In the genomic region with DNA sequence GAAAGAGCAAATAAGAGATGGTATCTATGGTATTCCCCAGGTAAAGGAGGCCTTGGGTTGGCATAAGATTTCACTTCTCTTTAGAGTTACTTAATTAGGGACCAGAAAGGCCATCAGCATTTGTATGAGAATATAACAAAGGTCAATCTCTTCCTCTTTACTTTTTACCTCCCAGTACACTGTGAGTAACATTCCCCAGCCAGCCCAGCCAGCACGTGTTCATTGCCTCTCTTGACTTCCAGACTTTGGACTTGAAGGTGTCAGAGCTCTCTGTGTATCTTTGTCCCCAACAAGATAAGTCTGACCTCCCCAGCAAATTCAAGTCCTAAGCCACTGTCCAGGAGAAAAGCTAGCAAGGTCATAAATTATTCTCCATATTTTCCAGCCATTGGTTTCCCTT, we compare ENCODE assay signal across 18 cellular contexts.
"Had no signal": no experiment of that assay in that cellular context is flagged by ENCODE, and none has a peak within 500 bp of the region (broad histone marks: within the 10 kb centered on the region; RNA-seq: fewer than 3 reads in every experiment).

No MANE protein-coding gene starts in this region.

- H3K4me3 ChIP-seq: esophagus squamous epithelium, gastroesophageal sphincter, left ventricle myocardium inferior, sigmoid colon, skin epidermis, suprapubic skin, thyroid gland had no signal

- H3K9ac ChIP-seq: parathyroid adenoma had no signal

- DNase-seq: effector memory CD4-positive, alpha-beta T cell; esophagus squamous epithelium; foreskin fibroblast; glutamatergic neuron; left ventricle myocardium inferior; mesendoderm; naive thymus-derived CD4-positive, alpha-beta T cell; nephron progenitor cell; sigmoid colon; stimulated activated CD4-positive, alpha-beta T cell treated with anti-CD3 and anti-CD28 coated beads, Interleukin-12 subunit alpha, Interleukin-12 subunit beta, amount 100 ng/mL, for 4 hours; stimulated activated naive CD4-positive, alpha-beta T cell treated with Interleukin-2 at 50 U/mL for 16 hours; thyroid gland had no signal

- FAIRE-seq: endometrium, urothelium cell line had no signal

- H2AFZ ChIP-seq: parathyroid adenoma had no signal

- H3K79me2 ChIP-seq: parathyroid adenoma had no signal

- H3K36me3 ChIP-seq: esophagus squamous epithelium, gastroesophageal sphincter, left ventricle myocardium inferior, sigmoid colon, suprapubic skin, thyroid gland had no signal

- H3K9me3 ChIP-seq: esophagus squamous epithelium, gastroesophageal sphincter, left ventricle myocardium inferior, sigmoid colon, suprapubic skin, thyroid gland had no signal

- H3K27me3 ChIP-seq: esophagus squamous epithelium, gastroesophageal sphincter, sigmoid colon, suprapubic skin, thyroid gland had no signal

- ATAC-seq: gastroesophageal sphincter; naive thymus-derived CD4-positive, alpha-beta T cell had no signal

- H3K27ac ChIP-seq: esophagus squamous epithelium, gastroesophageal sphincter, left ventricle myocardium inferior, parathyroid adenoma, sigmoid colon, skin epidermis, suprapubic skin, thyroid gland had no signal

- H3K4me1 ChIP-seq: esophagus squamous epithelium, gastroesophageal sphincter, left ventricle myocardium inferior, parathyroid adenoma, sigmoid colon, suprapubic skin, thyroid gland had no signal
